In the genomic region with DNA sequence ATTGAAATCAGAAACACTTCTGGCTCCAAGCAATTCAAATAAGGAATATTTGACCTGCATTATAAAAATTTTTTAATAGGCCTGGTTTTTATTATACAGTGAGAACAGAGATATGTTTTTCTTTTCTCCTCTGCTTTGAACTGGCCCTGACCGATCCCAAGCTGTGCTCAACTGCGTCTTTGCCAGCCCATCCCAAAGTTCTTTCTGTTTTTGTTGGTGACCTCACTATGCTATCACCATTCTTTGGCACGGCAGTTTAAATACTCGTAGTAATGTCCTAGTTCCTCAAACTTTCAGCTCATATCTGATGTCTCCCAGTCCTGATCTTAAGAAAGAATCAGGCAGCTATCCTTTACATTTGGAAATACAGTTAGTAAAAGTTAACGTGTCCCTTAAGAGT, we compare ENCODE assay signal across 15 cellular contexts. TPM values are rescaled to one million over a fixed set of nuclear protein-coding genes. Genes with fewer than 3 reads are reported as not detected.
DNase-seq lines count a peak whose midpoint lies in the region; ATAC-seq, FAIRE-seq and TF ChIP-seq lines count a peak whose summit lies in the region.
"Had no signal": no experiment of that assay in that cellular context is flagged by ENCODE, and none has a peak within 500 bp of the region (broad histone marks: within the 10 kb centered on the region; RNA-seq: fewer than 3 reads in every experiment).

No MANE protein-coding gene starts in this region.

- H2BK12ac ChIP-seq in H1 (ENCODE audit: low read depth, low read length): no peak overlapping the region

- TF ChIP-seq POLR2A in H1 (IDR thresholded peaks at IDR 0.05; ENCODE audit: control extremely low read depth in 1 of 2, low read depth in 2 of 2, low read length in 2 of 2): no peak

- TF ChIP-seq CTCF in GM23338 (conservative IDR thresholded peaks at IDR 0.05; ENCODE audit: low read depth in 2 of 2) (no peak), PC-3 (conservative IDR thresholded peaks at IDR 0.05; ENCODE audit: low read depth, low read length) (no peak), astrocyte of the cerebellum (IDR thresholded peaks at IDR 0.05; ENCODE audit: low read depth, low read length, missing control alignments) (no peak), H1 (IDR thresholded peaks at IDR 0.05; ENCODE audit: control extremely low read depth in 1 of 3, insufficient read depth in 1 of 3, low read depth in 1 of 3, low read length in 3 of 3) (no peak)

- H2AFZ ChIP-seq in GM23338 (peak overlapping the region; percentile 75; the same call in 1 of the 2 replicates), PC-3 (ENCODE audit: low read length) (peak overlapping the region; percentile 70), H1 (ENCODE audit: low read length) (peak overlapping the region; percentile 95; the same call in 1 of the 2 replicates)

- in situ Hi-C loops in astrocyte of the cerebellum (cut with HindIII; ENCODE audit: low sequenced_read_pairs): no loop called here

- no peak overlapping the region for H2BK120ac ChIP-seq in H1 (replicated peaks; ENCODE audit: low read depth, low read length)

- H4K91ac ChIP-seq in H1 (replicated peaks; ENCODE audit: insufficient read length, low read length): no peak overlapping the region

- FAIRE-seq in H1 (lab: Jason Lieb, UNC): no peak

- H3K4me3 Mint-ChIP-seq in GM23338: no peak overlapping the region
- H3K4me3 Mint-ChIP-seq in stimulated activated naive CD8-positive, alpha-beta T cell treated with anti-CD3 and anti-CD28 coated beads, Interleukin-15, amount 100 ng/mL, for 72 hours: no peak overlapping the region
- H3K4me3 Mint-ChIP-seq: CD4-positive, CD25-positive, alpha-beta regulatory T cell had no signal

- H3K9me3 Mint-ChIP-seq in GM23338: no peaks in the 10 kb centered on the region; the same call in 2 of the 3 replicates
- H3K9me3 Mint-ChIP-seq in stimulated activated naive CD8-positive, alpha-beta T cell treated with anti-CD3 and anti-CD28 coated beads, Interleukin-15, amount 100 ng/mL, for 72 hours: peaks cover 0 to 6% of the 10 kb centered on the region in 2 donors

- H3K14ac ChIP-seq in H1 (ENCODE audit: insufficient read length): no peak overlapping the region

- no peak for TF ChIP-seq EP300 in H1 (IDR thresholded peaks at IDR 0.05; ENCODE audit: borderline replicate concordance in 1 of 2, low read depth in 2 of 2, low read length in 2 of 2)

- H3K79me2 ChIP-seq in GM23338 (replicated peaks; ENCODE audit: insufficient read depth): no peaks in the 10 kb centered on the region
- H3K79me2 ChIP-seq in PC-3 (ENCODE audit: low read length): no peaks in the 10 kb centered on the region
- H3K79me2 ChIP-seq in H1 (ENCODE audit: control insufficient read depth in 1 of 2, insufficient read depth in 2 of 2, low read length in 2 of 2): no peaks in the 10 kb centered on the region

- H3F3A ChIP-seq in GM23338 (replicated peaks; ENCODE audit: low read depth) (no peaks in the 10 kb centered on the region), PC-3 (ENCODE audit: low read length, unreplicated experiment) (no peaks in the 10 kb centered on the region)

- H3K4me2 ChIP-seq in GM23338 (no peak overlapping the region), PC-3 (ENCODE audit: low read length) (peak overlapping the region; percentile 35), H1 (ENCODE audit: insufficient read depth in 1 of 2, low read depth in 2 of 2, low read length in 2 of 2) (no peak overlapping the region)
- H3K4me2 ChIP-seq: BLaER1 treated with 17β-estradiol and CSF1 and Interleukin-3, amounts not matched to agents 10 nM and 100 nM had no signal

- no peak overlapping the region for H2AK5ac ChIP-seq in H1 (ENCODE audit: low read depth, low read length)

- DNase-seq in GM23338 (ENCODE audit: low spot score) (no peak), PC-3 (peak; percentile 50), astrocyte of the cerebellum (ENCODE audit: low read depth) (peak; percentile 18), H1 (ENCODE audit: low read depth in 1 of 2, low spot score in 2 of 2) (no peak), midbrain (lab: John Stamatoyannopoulos, UW) (no peak), HK-2 (ENCODE audit: unreplicated experiment) (no peak)
- DNase-seq in stimulated activated naive CD8-positive, alpha-beta T cell treated with anti-CD3 and anti-CD28 coated beads, Interleukin-15, amount 100 ng/mL, for 72 hours: no peak
- DNase-seq in activated CD4-positive, alpha-beta T cell treated with anti-CD3 and anti-CD28 coated beads for 48 hours: no peak
- DNase-seq: ACHN; CD4-positive, CD25-positive, alpha-beta regulatory T cell; DMS53; GOT3 had no signal

- no peak overlapping the region for H3K18ac ChIP-seq in H1 (ENCODE audit: extremely low read depth, low read length)

- no peak overlapping the region for H3K56ac ChIP-seq in H1 (replicated peaks; ENCODE audit: insufficient read length, low read depth, low read length)

- no peaks in the 10 kb centered on the region for H3K36me3 Mint-ChIP-seq in GM23338 (ENCODE audit: low read depth)
- H3K36me3 Mint-ChIP-seq: CD4-positive, CD25-positive, alpha-beta regulatory T cell had no signal

- CTCF ChIA-PET in PC-3 (lab: Charles Lee) (no interaction called here), H1 (lab: Charles Lee; ENCODE audit: partially characterized antibody) (interaction anchor here (0.6 kb wide), 1 partner anchor 25 kb away, joined by 3 read pairs; no protein-coding TSS in a partner anchor)

- H3K9me3 ChIP-seq in PC-3 (ENCODE audit: low read length) (no peaks in the 10 kb centered on the region), H1 (ENCODE audit: insufficient read depth in 2 of 2, low read depth in 1 of 2, low read length in 1 of 2) (no peaks in the 10 kb centered on the region)
- H3K9me3 ChIP-seq: BLaER1 treated with 17β-estradiol and CSF1 and Interleukin-3, amounts not matched to agents 10 nM and 100 nM had no signal

- no peaks in the 10 kb centered on the region for H3K36me3 ChIP-seq in GM23338 (ENCODE audit: insufficient read depth)
- no peaks in the 10 kb centered on the region for H3K36me3 ChIP-seq in PC-3 (ENCODE audit: low read depth, low read length)
- H3K36me3 ChIP-seq in H1 (ENCODE audit: control insufficient read depth in 2 of 4, insufficient read depth in 4 of 4, low read length in 3 of 4): no peaks in the 10 kb centered on the region
- H3K36me3 ChIP-seq: BLaER1 treated with 17β-estradiol and CSF1 and Interleukin-3, amounts not matched to agents 10 nM and 100 nM; HAP-1 had no signal

- WGBS in H1 (ENCODE audit: extremely low coverage in 1 of 2, insufficient coverage in 1 of 2, insufficient read length in 1 of 2, insufficient replicate concordance in 2 of 2, low coverage in 1 of 2, low lambda C conversion rate in 2 of 2, missing lambda C conversion rate in 1 of 2), 2 experiments: 97% methylated on average over 5 of the region's 5 CpGs; no CpG with 5 or more reads in 1 of the 2 experiments

- H3K9me2 ChIP-seq in GM23338 (ENCODE audit: insufficient read depth): no peaks in the 10 kb centered on the region
- no peaks in the 10 kb centered on the region for H3K9me2 ChIP-seq in PC-3 (replicated peaks; ENCODE audit: low read length)

- no peaks in the 10 kb centered on the region for H3K79me1 ChIP-seq in H1 (ENCODE audit: low read depth, low read length)

- H3K9ac ChIP-seq in PC-3 (ENCODE audit: low read length) (no peak overlapping the region), H1 (replicated peaks in 1 of 4; ENCODE audit: extremely low read depth in 1 of 4, low read depth in 3 of 4, low read length in 3 of 4) (no peak overlapping the region)
- H3K9ac ChIP-seq: BLaER1 treated with 17β-estradiol and CSF1 and Interleukin-3, amounts not matched to agents 10 nM and 100 nM had no signal

- H3K4me1 Mint-ChIP-seq in GM23338: peaks cover 3% of the 10 kb centered on the region; the same call in 2 of the 3 replicates
- no peaks in the 10 kb centered on the region for H3K4me1 Mint-ChIP-seq in stimulated activated naive CD8-positive, alpha-beta T cell treated with anti-CD3 and anti-CD28 coated beads, Interleukin-15, amount 100 ng/mL, for 72 hours
- H3K4me1 Mint-ChIP-seq: CD4-positive, CD25-positive, alpha-beta regulatory T cell had no signal

- no peak overlapping the region for H4K5ac ChIP-seq in H1 (ENCODE audit: insufficient read length, low read depth, low read length)

- intact Hi-C loops in PC-3 (cut with micrococcal nuclease): no loop called here

- H3K27ac ChIP-seq in GM23338 (ENCODE audit: low read depth): no peak overlapping the region
- H3K27ac ChIP-seq in PC-3 (ENCODE audit: low read length): no peak overlapping the region
- H3K27ac ChIP-seq in H1 (ENCODE audit: low read depth, low read length): no peak overlapping the region
- H3K27ac ChIP-seq: BLaER1 treated with 17β-estradiol and CSF1 and Interleukin-3, amounts not matched to agents 10 nM and 100 nM; HL-60 had no signal

- no peak overlapping the region for H4K8ac ChIP-seq in H1 (ENCODE audit: extremely low read depth, insufficient read depth, low read length)

- TF ChIP-seq RAD21 in H1 (IDR thresholded peaks at IDR 0.05 in 1 of 2, conservative IDR thresholded peaks at IDR 0.05 in 1 of 2; ENCODE audit: low read depth in 2 of 2, low read length in 2 of 2): no peak

- H4K20me1 ChIP-seq in GM23338 (replicated peaks; ENCODE audit: insufficient read depth) (no peaks in the 10 kb centered on the region), PC-3 (ENCODE audit: low read length) (no peaks in the 10 kb centered on the region), H1 (replicated peaks in 1 of 2; ENCODE audit: control insufficient read depth in 1 of 2, insufficient read depth in 2 of 2, low read length in 2 of 2) (no peaks in the 10 kb centered on the region)
- H4K20me1 ChIP-seq: BLaER1 treated with 17β-estradiol and CSF1 and Interleukin-3, amounts not matched to agents 10 nM and 100 nM had no signal

- no peak overlapping the region for H2BK15ac ChIP-seq in H1 (ENCODE audit: low read length)

- no peak overlapping the region for H3K23ac ChIP-seq in H1 (ENCODE audit: insufficient read length)

- ATAC-seq in GM23338: no peak
- ATAC-seq in PC-3: peak; percentile 91
- ATAC-seq in stimulated activated naive CD8-positive, alpha-beta T cell treated with anti-CD3 and anti-CD28 coated beads, Interleukin-15, amount 100 ng/mL, for 72 hours: no peak

- H3K4me1 ChIP-seq in GM23338 (ENCODE audit: insufficient read depth) (0 out of 2 replicates have a peak, but pooled peaks cover 5% of the 10 kb centered on the region), PC-3 (ENCODE audit: insufficient read depth, low read length) (peaks cover 8% of the 10 kb centered on the region; the same call in 1 of the 2 replicates), H1 (replicated peaks in 1 of 4; ENCODE audit: control insufficient read depth in 3 of 4, insufficient read depth in 4 of 4, low read length in 3 of 4) (no peaks in the 10 kb centered on the region)
- H3K4me1 ChIP-seq: BLaER1 treated with 17β-estradiol and CSF1 and Interleukin-3, amounts not matched to agents 10 nM and 100 nM; HAP-1 had no signal

- no peak overlapping the region for H2BK5ac ChIP-seq in H1 (ENCODE audit: low read depth, low read length)

- no peak overlapping the region for H3K4ac ChIP-seq in H1 (replicated peaks; ENCODE audit: insufficient read length, low read depth, low read length)

- H3K27me3 Mint-ChIP-seq in GM23338 (ENCODE audit: insufficient read depth, low read depth, poor library complexity): no peaks in the 10 kb centered on the region
- no peaks in the 10 kb centered on the region for H3K27me3 Mint-ChIP-seq in stimulated activated naive CD8-positive, alpha-beta T cell treated with anti-CD3 and anti-CD28 coated beads, Interleukin-15, amount 100 ng/mL, for 72 hours
- H3K27me3 Mint-ChIP-seq: CD4-positive, CD25-positive, alpha-beta regulatory T cell had no signal

- no TSS peak for BruUV-seq in PC-3 (replicated peaks; lab: Mats Ljungman, UMichigan)

- no peak overlapping the region for H3K27ac Mint-ChIP-seq in GM23338
- no peak overlapping the region for H3K27ac Mint-ChIP-seq in stimulated activated naive CD8-positive, alpha-beta T cell treated with anti-CD3 and anti-CD28 coated beads, Interleukin-15, amount 100 ng/mL, for 72 hours

- H3K4me3 ChIP-seq in GM23338 (no peak overlapping the region), PC-3 (ENCODE audit: low read length) (no peak overlapping the region), astrocyte of the cerebellum (ENCODE audit: low read depth, low read length) (no peak overlapping the region), H1 (ENCODE audit: extremely low read depth in 1 of 4, insufficient read depth in 2 of 4, low read depth in 3 of 4, low read length in 4 of 4) (no peak overlapping the region)
- H3K4me3 ChIP-seq: BLaER1 treated with 17β-estradiol and CSF1 and Interleukin-3, amounts not matched to agents 10 nM and 100 nM; HAP-1 had no signal

- no peak overlapping the region for H2BK20ac ChIP-seq in H1 (ENCODE audit: low read length)

- POLR2A ChIA-PET in PC-3 (lab: Charles Lee; ENCODE audit: unreplicated experiment) (interaction anchor here (0.5 kb wide), 1 partner anchor 35 kb away, joined by 3 read pairs; no protein-coding TSS in a partner anchor), H1 (lab: Charles Lee; ENCODE audit: partially characterized antibody) (no interaction called here)

- no peaks in the 10 kb centered on the region for H3K27me3 ChIP-seq in GM23338 (ENCODE audit: insufficient read depth)
- no peaks in the 10 kb centered on the region for H3K27me3 ChIP-seq in PC-3 (ENCODE audit: low read length)
- no peaks in the 10 kb centered on the region for H3K27me3 ChIP-seq in H1 (replicated peaks in 1 of 4; ENCODE audit: control insufficient read depth in 3 of 4, extremely low read depth in 1 of 4, insufficient read depth in 3 of 4, low read length in 3 of 4)
- H3K27me3 ChIP-seq: BLaER1 treated with 17β-estradiol and CSF1 and Interleukin-3, amounts not matched to agents 10 nM and 100 nM had no signal

- no peaks in the 10 kb centered on the region for H3K23me2 ChIP-seq in H1 (ENCODE audit: low read depth, low read length)

RNA-seq across cellular contexts. Expression of a gene that starts 42.3 kb away (rescaled TPM):
- 20.7 and 26.6 TPM in 2 replicates for total RNA-seq in GM23338 (2014; rRNA removed; shearing (Covaris generic))
- polyA plus RNA-seq in GM23338 (2016; fragmentation: Nextera tagmentation; extraction: Ambion mirVana) (10.8 and 13.0 TPM in 2 replicates), H1 (2011; rRNA removed) (3.0 and 4.3 TPM in 2 replicates)
- total RNA-seq in PC-3 (2014; rRNA removed): 8.4 and 12.9 TPM in 2 replicates
- 19.3 and 22.3 TPM in 2 replicates for total RNA-seq in H1 (2021; fragmentation: NEBNext Ultra II Directional; extraction: Animal tissue kit (Norgen Biotek cat#: 25700))
- polyA plus RNA-seq in H1 (2011; cell fraction: cytosol; rRNA removed): 5.3 TPM
- 31.2 TPM for polyA plus RNA-seq in H1 (2011; cell fraction: nucleus; rRNA removed)
- 4.4 to 9.4 TPM (median 8.8 TPM) in 4 replicates for polyA plus RNA-seq in H1 (2012, experiment 1 of 2)
- polyA plus RNA-seq in H1 (2012, experiment 2 of 2): 1.3 TPM
- polyA plus RNA-seq in H1 (2013, experiment 1 of 2): 16.2 TPM
- polyA plus RNA-seq in H1 (2013, experiment 2 of 2): 12.9 TPM
- polyA minus RNA-seq in H1 (2011; rRNA and poly(A)+ RNA removed): 13.7 and 24.9 TPM in 2 replicates
- 18.0 TPM for polyA minus RNA-seq in H1 (2011; cell fraction: cytosol; rRNA and poly(A)+ RNA removed)
- 79.7 TPM for polyA minus RNA-seq in H1 (2011; cell fraction: nucleus; rRNA and poly(A)+ RNA removed)
- total RNA-seq: CD4-positive, CD25-positive, alpha-beta regulatory T cell had no signal
- polyA plus RNA-seq: CD4-positive, CD25-positive, alpha-beta regulatory T cell had no signal

Comparison
In these comparisons a context has a peak if more than half of its experiments do, and no peak if none do; other contexts are left out.
1. DNase-seq: peak in PC-3 (single experiment) and astrocyte of the cerebellum (single experiment); none in GM23338 (single experiment), H1 (0 of 2), midbrain (single experiment), stimulated activated naive CD8-positive, alpha-beta T cell treated with anti-CD3 and anti-CD28 coated beads, Interleukin-15, amount 100 ng/mL, for 72 hours (0 of 2), activated CD4-positive, alpha-beta T cell treated with anti-CD3 and anti-CD28 coated beads for 48 hours (single experiment) and HK-2 (single experiment).
2. Peak in every context shown above with its lines, with median percentiles within 50 percentile points of each other: H2AFZ ChIP-seq.